13 cellular contexts compared by ENCODE assay signal in the genomic region with DNA sequence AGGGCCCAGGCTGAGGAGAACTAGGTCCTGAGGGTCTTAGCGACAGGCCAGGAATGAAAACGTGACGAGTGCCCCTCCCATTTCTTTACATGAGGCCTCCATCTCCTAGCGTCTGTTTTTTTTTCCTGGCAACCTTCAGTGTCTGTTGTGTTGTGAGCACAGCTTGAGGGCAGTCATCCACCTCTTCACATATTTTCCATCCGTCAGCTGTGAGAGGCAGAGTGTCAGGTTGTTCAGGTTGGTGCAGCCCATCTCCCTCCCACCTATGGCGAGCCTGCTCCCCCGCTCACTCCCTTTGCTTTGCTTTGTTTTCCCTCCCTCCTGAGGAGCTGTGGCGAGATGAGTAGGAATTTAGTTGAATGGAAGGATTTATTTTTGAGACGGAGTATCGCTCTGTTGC.
DNase-seq lines count a peak whose midpoint lies in the region; ATAC-seq lines count a peak whose summit lies in the region.
"Had no signal": no experiment of that assay in that cellular context is flagged by ENCODE, and none has a peak within 500 bp of the region (broad histone marks: within the 10 kb centered on the region; RNA-seq: fewer than 3 reads in every experiment).

No MANE protein-coding gene starts in this region.

- H3K9me3 Mint-ChIP-seq in stimulated activated effector memory CD8-positive, alpha-beta T cell treated with anti-CD3 and anti-CD28 coated beads, Interleukin-12 subunit alpha, Interleukin-12 subunit beta, amount 100 ng/mL, for 72 hours, result peaks cover 6% of the 10 kb centered on the region

- H3K27ac Mint-ChIP-seq in stimulated activated effector memory CD8-positive, alpha-beta T cell treated with anti-CD3 and anti-CD28 coated beads, Interleukin-12 subunit alpha, Interleukin-12 subunit beta, amount 100 ng/mL, for 72 hours, result peak overlapping the region; percentile 86

- peak; percentile 37 for ATAC-seq in stimulated activated effector memory CD8-positive, alpha-beta T cell treated with anti-CD3 and anti-CD28 coated beads, Interleukin-12 subunit alpha, Interleukin-12 subunit beta, amount 100 ng/mL, for 72 hours
- ATAC-seq in GM21786 (IDR thresholded peaks at IDR 0.05; ENCODE audit: unreplicated experiment) (no peak), GM18858 (IDR thresholded peaks at IDR 0.05; ENCODE audit: unreplicated experiment) (no peak)

- peak overlapping the region; percentile 39 for H3K4me3 Mint-ChIP-seq in stimulated activated effector memory CD8-positive, alpha-beta T cell treated with anti-CD3 and anti-CD28 coated beads, Interleukin-12 subunit alpha, Interleukin-12 subunit beta, amount 100 ng/mL, for 72 hours

- no peaks in the 10 kb centered on the region for H3K9me3 ChIP-seq in effector memory CD4-positive, alpha-beta T cell (ENCODE audit: control insufficient read depth, low read length)
- H3K9me3 ChIP-seq: HAP-1 had no signal

- DNase-seq in activated T-cell treated with anti-CD3 and anti-CD28 coated beads for 4 hours, result peak; percentile 42
- DNase-seq in activated T-cell treated with anti-CD3 and anti-CD28 coated beads, Interleukin-2, amount 50 U/mL, for 1 hour, result no peak
- peak; percentile 53 for DNase-seq in activated CD4-positive, alpha-beta T cell treated with anti-CD3 and anti-CD28 coated beads for 48 hours
- DNase-seq in effector memory CD4-positive, alpha-beta T cell, result no peak
- no peak for DNase-seq in stimulated activated effector memory CD8-positive, alpha-beta T cell treated with anti-CD3 and anti-CD28 coated beads, Interleukin-12 subunit alpha, Interleukin-12 subunit beta, amount 100 ng/mL, for 72 hours (ENCODE audit: low spot score in 2 of 2)
- DNase-seq in SHP77 (lab: John Stamatoyannopoulos, UW), result no peak
- DNase-seq: head of caudate nucleus, NCI-H226, nucleus accumbens had no signal

- peaks cover 61% of the 10 kb centered on the region for H3K4me1 Mint-ChIP-seq in stimulated activated effector memory CD8-positive, alpha-beta T cell treated with anti-CD3 and anti-CD28 coated beads, Interleukin-12 subunit alpha, Interleukin-12 subunit beta, amount 100 ng/mL, for 72 hours

- no peaks in the 10 kb centered on the region for H3K27me3 ChIP-seq in effector memory CD4-positive, alpha-beta T cell (replicated peaks; ENCODE audit: control insufficient read depth, insufficient read depth, low read length, poor library complexity, severe bottlenecking)
- H3K27me3 ChIP-seq: cardiac muscle cell had no signal

- no peaks in the 10 kb centered on the region for H3K36me3 Mint-ChIP-seq in stimulated activated effector memory CD8-positive, alpha-beta T cell treated with anti-CD3 and anti-CD28 coated beads, Interleukin-12 subunit alpha, Interleukin-12 subunit beta, amount 100 ng/mL, for 72 hours

- H3K4me3 ChIP-seq in effector memory CD4-positive, alpha-beta T cell (ENCODE audit: insufficient read depth, low read depth, low read length, poor library complexity, severe bottlenecking), result no peak overlapping the region
- H3K4me3 ChIP-seq: cardiac muscle cell, HAP-1 had no signal

- H3K4me1 ChIP-seq in effector memory CD4-positive, alpha-beta T cell (ENCODE audit: control insufficient read depth, insufficient read depth, low read length, poor library complexity, severe bottlenecking), result peaks cover 16% of the 10 kb centered on the region
- H3K4me1 ChIP-seq: HAP-1 had no signal

- H3K36me3 ChIP-seq in effector memory CD4-positive, alpha-beta T cell (ENCODE audit: control insufficient read depth, insufficient read depth, low read length), result no peaks in the 10 kb centered on the region
- H3K36me3 ChIP-seq: cardiac muscle cell, HAP-1 had no signal

- H3K27ac ChIP-seq in effector memory CD4-positive, alpha-beta T cell (ENCODE audit: insufficient read depth, low read length, poor library complexity, severe bottlenecking), result peak overlapping the region; percentile 46
- H3K27ac ChIP-seq: cardiac muscle cell had no signal

Comparison
In these comparisons a context has a peak if more than half of its experiments do, and no peak if none do; other contexts are left out.
1. DNase-seq: peak in activated T-cell treated with anti-CD3 and anti-CD28 coated beads for 4 hours (single experiment) and activated CD4-positive, alpha-beta T cell treated with anti-CD3 and anti-CD28 coated beads for 48 hours (single experiment); none in activated T-cell treated with anti-CD3 and anti-CD28 coated beads, Interleukin-2, amount 50 U/mL, for 1 hour (single experiment), effector memory CD4-positive, alpha-beta T cell (0 of 3), stimulated activated effector memory CD8-positive, alpha-beta T cell treated with anti-CD3 and anti-CD28 coated beads, Interleukin-12 subunit alpha, Interleukin-12 subunit beta, amount 100 ng/mL, for 72 hours (0 of 2) and SHP77 (0 of 2).